In genomic region chr17:76274559-76274956, GRCh38 we compare ENCODE assay signal across 16 cellular contexts. TPM values are rescaled to one million over a fixed set of nuclear protein-coding genes. Genes with fewer than 3 reads are reported as not detected.
DNase-seq lines count a peak whose midpoint lies in the region; ATAC-seq, FAIRE-seq and TF ChIP-seq lines count a peak whose summit lies in the region.
"Had no signal": no experiment of that assay in that cellular context is flagged by ENCODE, and none has a peak within 500 bp of the region (broad histone marks: within the 10 kb centered on the region; RNA-seq: fewer than 3 reads in every experiment).

No MANE protein-coding gene starts in this region.

- no peaks in the 10 kb centered on the region for H3K9me3 Mint-ChIP-seq in activated CD4-positive, alpha-beta T cell treated with anti-CD3 and anti-CD28 coated beads, Interleukin-2, amount 10 ng/mL, durations not matched to agents 24 days and 14 days
- no peaks in the 10 kb centered on the region for H3K9me3 Mint-ChIP-seq in activated naive CD8-positive, alpha-beta T cell (ENCODE audit: low read depth)
- H3K9me3 Mint-ChIP-seq: activated T-cell treated with anti-CD3 and anti-CD28 coated beads, Interleukin-2, amount 50 U/mL, for 4 hours; brain had no signal

- H3K9me3 ChIP-seq in neutrophil = no peaks in the 10 kb centered on the region
- H3K9me3 ChIP-seq in heart left ventricle = no peaks in the 10 kb centered on the region
- H3K9me3 ChIP-seq: suprapubic skin had no signal

- peaks cover 40% of the 10 kb centered on the region for H3K4me1 Mint-ChIP-seq in activated CD4-positive, alpha-beta T cell treated with anti-CD3 and anti-CD28 coated beads, Interleukin-2, amount 10 ng/mL, durations not matched to agents 24 days and 14 days
- peaks cover 58% of the 10 kb centered on the region for H3K4me1 Mint-ChIP-seq in activated naive CD8-positive, alpha-beta T cell (ENCODE audit: low read depth)

- H3K27me3 Mint-ChIP-seq in activated CD4-positive, alpha-beta T cell treated with anti-CD3 and anti-CD28 coated beads, Interleukin-2, amount 10 ng/mL, durations not matched to agents 24 days and 14 days = no peaks in the 10 kb centered on the region
- H3K27me3 Mint-ChIP-seq in activated naive CD8-positive, alpha-beta T cell = no peaks in the 10 kb centered on the region
- H3K27me3 Mint-ChIP-seq: brain had no signal

- H3K36me3 ChIP-seq in neutrophil (peaks cover 19% of the 10 kb centered on the region), heart left ventricle (peaks cover 0 to 18% (median 11%) of the 10 kb centered on the region in 9 donors)

- no peak overlapping the region for H3K4me3 Mint-ChIP-seq in activated CD4-positive, alpha-beta T cell treated with anti-CD3 and anti-CD28 coated beads, Interleukin-2, amount 10 ng/mL, durations not matched to agents 24 days and 14 days
- H3K4me3 Mint-ChIP-seq in activated naive CD8-positive, alpha-beta T cell = no peak overlapping the region
- H3K4me3 Mint-ChIP-seq: activated T-cell treated with anti-CD3 and anti-CD28 coated beads, Interleukin-2, amount 50 U/mL, for 4 hours; brain had no signal

- DNase-seq in activated CD4-positive, alpha-beta T cell treated with anti-CD3 and anti-CD28 coated beads, Interleukin-2, amount 10 ng/mL, durations not matched to agents 24 days and 14 days = no peak
- no peak for DNase-seq in activated CD4-positive, alpha-beta T cell treated with anti-CD3 and anti-CD28 coated beads, Interleukin-2, amount 50 U/mL, for 48 hours
- no peak for DNase-seq in GM12892 (ENCODE audit: insufficient read length)
- DNase-seq in NCI-H146 treated with DMSO at 0.1 percent for 48 hours (lab: John Stamatoyannopoulos, UW; ENCODE audit: unreplicated experiment) = no peak
- no peak for DNase-seq in GM19239 (ENCODE audit: insufficient read length, low spot score)
- DNase-seq in heart left ventricle = no peak
- DNase-seq: activated T-cell treated with anti-CD3 and anti-CD28 coated beads, Interleukin-2, amount 50 U/mL, for 4 hours; HCEC 1CT; NCI-H2081 treated with DMSO at 0.1 percent for 48 hours; SHP77 had no signal

- 72 to 80% (median 75%) methylated on average over 4 of the region's 4 CpGs for WGBS in heart left ventricle, 4 donors

- H3K36me3 Mint-ChIP-seq in activated CD4-positive, alpha-beta T cell treated with anti-CD3 and anti-CD28 coated beads, Interleukin-2, amount 10 ng/mL, durations not matched to agents 24 days and 14 days (ENCODE audit: low read depth) = peaks cover 16% of the 10 kb centered on the region
- no peaks in the 10 kb centered on the region for H3K36me3 Mint-ChIP-seq in activated naive CD8-positive, alpha-beta T cell
- H3K36me3 Mint-ChIP-seq: brain had no signal

- H3K27ac Mint-ChIP-seq in activated CD4-positive, alpha-beta T cell treated with anti-CD3 and anti-CD28 coated beads, Interleukin-2, amount 10 ng/mL, durations not matched to agents 24 days and 14 days = peak overlapping the region; percentile 96
- H3K27ac Mint-ChIP-seq in activated naive CD8-positive, alpha-beta T cell = peak overlapping the region; percentile 93

- H3K27me3 ChIP-seq in neutrophil (no peaks in the 10 kb centered on the region), heart left ventricle (no peaks in the 10 kb centered on the region)
- H3K27me3 ChIP-seq: suprapubic skin had no signal

- intact Hi-C loops in activated CD4-positive, alpha-beta T cell treated with anti-CD3 and anti-CD28 coated beads, Interleukin-2, amount 10 ng/mL, durations not matched to agents 24 days and 14 days (cut with micrococcal nuclease) = loop anchor here (5.0 kb wide), 1 partner anchor 202 kb away; the partner anchor contains the start of genes GALR2 and SRP68
- intact Hi-C loops in heart left ventricle (cut with DNase I) = loop anchor here in 4 of 10 donors (10.0 kb wide), 3 partner anchors 90 to 370 kb away; partner anchors contain the start of gene MRPL38 (in 1 of the 4)

- H3K4me3 ChIP-seq in neutrophil (ENCODE audit: low read depth in 1 of 2, low read length in 1 of 2) (no peak overlapping the region), heart left ventricle (no peak overlapping the region)
- H3K4me3 ChIP-seq: lung, skin epidermis, suprapubic skin had no signal

- TF ChIP-seq POLR2A in GM12892 (IDR thresholded peaks at IDR 0.05; ENCODE audit: low read depth, low read length) = no peak
- no peak for TF ChIP-seq POLR2A in heart left ventricle (IDR thresholded peaks at IDR 0.05)

- TF ChIP-seq CTCF in neutrophil (IDR thresholded peaks at IDR 0.05) (no peak), heart left ventricle (IDR thresholded peaks at IDR 0.05) (no peak)

- peak; percentile 76 for FAIRE-seq in GM12892 (lab: Jason Lieb, UNC)
- FAIRE-seq in GM19239 (lab: Jason Lieb, UNC) = no peak

- H3K4me1 ChIP-seq in neutrophil (ENCODE audit: control insufficient read depth in 1 of 2, insufficient read depth in 1 of 2, low read depth in 1 of 2, low read length in 1 of 2) (peaks cover 45 to 50% of the 10 kb centered on the region in 2 experiments), heart left ventricle (peaks cover 3 to 49% (median 36%) of the 10 kb centered on the region in 12 donors)

- H3K27ac ChIP-seq in neutrophil = peak overlapping the region; percentile 96
- peak overlapping the region in 1 of 12 donors; percentile 65 for H3K27ac ChIP-seq in heart left ventricle
- H3K27ac ChIP-seq: suprapubic skin had no signal

- no peak for ATAC-seq in heart left ventricle
- ATAC-seq: activated T-cell treated with anti-CD3 and anti-CD28 coated beads, Interleukin-2, amount 50 U/mL, for 4 hours had no signal

RNA-seq across cellular contexts. Expression of gene UBALD2, which starts 9.4 kb away (rescaled TPM):
- 184 and 189 TPM in 2 replicates for total RNA-seq in activated CD4-positive, alpha-beta T cell treated with anti-CD3 and anti-CD28 coated beads, Interleukin-2, amount 10 ng/mL, durations not matched to agents 24 days and 14 days
- 48.7 TPM for polyA plus RNA-seq in GM12892 (2012; ENCODE audit: missing spikeins)
- 10 to 100 TPM in 8 of 9 donors, 1 to 10 TPM in 1; 8.5 to 49.8 (median 24.5) TPM for total RNA-seq in heart left ventricle
- polyA plus RNA-seq in heart left ventricle = 10 to 100 TPM; 12.5 to 18.5 TPM

RNA-seq across cellular contexts. Expression of gene QRICH2, which starts 33.5 kb away (rescaled TPM):
- total RNA-seq in activated CD4-positive, alpha-beta T cell treated with anti-CD3 and anti-CD28 coated beads, Interleukin-2, amount 10 ng/mL, durations not matched to agents 24 days and 14 days = 2.2 and 2.5 TPM in 2 replicates
- 0.42 TPM for polyA plus RNA-seq in GM12892 (2012; ENCODE audit: missing spikeins)
- total RNA-seq in heart left ventricle = 1 to 10 TPM; 1.0 to 2.7 (median 1.6) TPM
- polyA plus RNA-seq in heart left ventricle = 1 to 10 TPM; 2.1 to 2.7 TPM

RNA-seq across cellular contexts. Expression of gene RNF157, which starts 34.3 kb away (rescaled TPM):
- 35.0 and 42.4 TPM in 2 replicates for total RNA-seq in activated CD4-positive, alpha-beta T cell treated with anti-CD3 and anti-CD28 coated beads, Interleukin-2, amount 10 ng/mL, durations not matched to agents 24 days and 14 days
- 4.6 TPM for polyA plus RNA-seq in GM12892 (2012; ENCODE audit: missing spikeins)
- total RNA-seq in heart left ventricle = 1 to 10 TPM; 3.9 to 7.4 (median 5.2) TPM
- polyA plus RNA-seq in heart left ventricle = 1 to 10 TPM; 3.6 to 5.5 TPM
